ENCODE assay signal across 7 cellular contexts in the genomic region with DNA sequence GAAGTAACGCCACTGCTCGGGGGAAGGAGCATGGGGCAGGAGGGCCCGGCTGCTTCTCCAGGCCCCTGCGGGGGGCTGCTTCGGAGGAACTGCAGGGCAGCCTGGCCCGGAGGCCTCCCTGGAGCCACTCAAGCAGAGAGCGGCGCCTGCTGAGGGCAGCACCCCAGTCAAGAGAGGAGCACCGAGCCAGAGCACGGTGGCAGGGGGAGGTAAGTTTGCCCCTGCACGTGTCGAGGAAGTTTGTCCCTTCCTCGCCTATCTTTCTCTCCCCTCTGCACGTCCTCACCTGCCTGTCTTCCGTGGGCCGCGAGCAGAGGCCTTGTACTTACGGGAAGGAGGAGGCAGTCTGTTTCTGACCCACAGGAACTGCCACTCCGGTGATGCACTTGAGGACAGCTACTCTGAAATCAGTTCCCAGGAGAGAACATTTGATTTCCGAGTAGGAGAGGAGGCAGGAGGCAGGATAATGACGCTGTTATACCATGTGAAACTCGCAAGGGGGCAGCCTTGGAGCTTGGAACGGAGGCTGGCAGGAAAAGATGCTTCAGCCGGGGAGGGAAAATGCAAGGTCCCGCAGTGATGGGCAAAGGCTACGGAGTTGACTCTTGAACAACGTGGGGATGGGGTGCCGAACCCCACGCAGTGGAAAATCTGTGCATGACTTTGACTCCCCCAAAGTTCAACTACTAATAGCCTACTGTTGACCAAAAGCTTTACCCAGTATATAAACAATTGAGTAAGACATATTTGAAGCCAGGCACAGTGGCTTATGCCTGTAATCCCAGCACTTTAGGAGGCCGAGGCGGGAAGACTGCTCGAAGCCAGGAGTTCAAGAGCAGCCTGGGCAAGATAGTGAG. TPM values are rescaled to one million over a fixed set of nuclear protein-coding genes. Genes with fewer than 3 reads are reported as not detected.
DNase-seq lines count a peak whose midpoint lies in the region; ATAC-seq and TF ChIP-seq lines count a peak whose summit lies in the region.

No MANE protein-coding gene starts in this region.

- H3K4me3 Mint-ChIP-seq in T-helper 17 cell, result no peak overlapping the region

- H3K36me3 Mint-ChIP-seq in T-helper 17 cell (ENCODE audit: low read depth), result peaks cover 2% of the 10 kb centered on the region

- intact Hi-C loops in right cardiac atrium (cut with DNase I), result loop anchor here (2.0 to 10.0 kb wide), 6 partner anchors 112 to 142 kb away; partner anchors contain the start of gene KRTDAP (in 2 of the 4)

- WGBS in right cardiac atrium, result 28% methylated on average over 32 of the region's 32 CpGs

- TF ChIP-seq CTCF in GM12875 (IDR thresholded peaks at IDR 0.05; ENCODE audit: borderline replicate concordance, insufficient read depth, low read depth, low read length), result peak; percentile 78
- TF ChIP-seq CTCF in retinal pigment epithelial cell (conservative IDR thresholded peaks at IDR 0.05; ENCODE audit: low read depth, low read length), result peak; percentile 84

- H3K9me3 ChIP-seq in T-helper 17 cell (ENCODE audit: control insufficient read depth, low read length, poor library complexity, severe bottlenecking), result no peaks in the 10 kb centered on the region
- no peaks in the 10 kb centered on the region for H3K9me3 ChIP-seq in right cardiac atrium (ENCODE audit: control insufficient read depth, low read length)

- H3K4me3 ChIP-seq in GM12875 (ENCODE audit: low read depth, low read length) (no peak overlapping the region), right cardiac atrium (ENCODE audit: low read length) (no peak overlapping the region), retinal pigment epithelial cell (ENCODE audit: low read length) (no peak overlapping the region)

- ATAC-seq in T-helper 17 cell (peak; percentile 84), right cardiac atrium (peak; percentile 58 to 72), GM21367 (IDR thresholded peaks at IDR 0.05; ENCODE audit: unreplicated experiment) (no peak)

- no peaks in the 10 kb centered on the region for H3K27me3 ChIP-seq in right cardiac atrium (ENCODE audit: control insufficient read depth, insufficient read depth)

- no peak overlapping the region for H3K27ac ChIP-seq in right cardiac atrium (ENCODE audit: low read length)

- peaks cover 11% of the 10 kb centered on the region for H3K4me1 Mint-ChIP-seq in T-helper 17 cell

- DNase-seq in NCI-H1436 treated with DMSO at 0.1 percent for 48 hours (lab: John Stamatoyannopoulos, UW) (peak; percentile 22), T-helper 17 cell (peak; percentile 44 to 53 (median 48)), anterior cingulate cortex (lab: John Stamatoyannopoulos, UW) (peak in 51 of 58 donors; percentile 9 to 85 (median 48)), right cardiac atrium (peak; percentile 52 to 71 (median 68)), retinal pigment epithelial cell (ENCODE audit: low read depth) (peak; percentile 10)

- peaks cover 4% of the 10 kb centered on the region for H3K27me3 Mint-ChIP-seq in T-helper 17 cell

- H3K4me1 ChIP-seq in right cardiac atrium (ENCODE audit: control insufficient read depth, insufficient read depth, low read length), result no peaks in the 10 kb centered on the region

- H3K27ac Mint-ChIP-seq in T-helper 17 cell, result no peak overlapping the region

RNA-seq across cellular contexts. Expression of gene FFAR1, which starts 5.0 kb away (rescaled TPM):
- 1 to 10 TPM in 1 of 2 donors, not detected in 1; 1.4 TPM for total RNA-seq in T-helper 17 cell
- total RNA-seq in right cardiac atrium, result not detected
- polyA plus RNA-seq in right cardiac atrium, result not detected

RNA-seq across cellular contexts. Expression of gene FFAR3, which starts 5.6 kb away (rescaled TPM):
- total RNA-seq in T-helper 17 cell (under 1 TPM; 0.70 to 0.78 TPM), right cardiac atrium (under 1 TPM in 1 of 4 donors, not detected in 3; 0.31 TPM)
- 0.05 TPM for polyA plus RNA-seq in right cardiac atrium

RNA-seq across cellular contexts. Expression of gene GPR42, which starts 18.2 kb away (rescaled TPM):
- total RNA-seq in T-helper 17 cell, result under 1 TPM in 1 of 2 donors, not detected in 1; 0.20 TPM
- not detected for total RNA-seq in right cardiac atrium
- not detected for polyA plus RNA-seq in right cardiac atrium

RNA-seq across cellular contexts. Expression of gene CD22, which starts 23.7 kb away (rescaled TPM):
- total RNA-seq in T-helper 17 cell (10 to 100 TPM in 1 of 2 donors, 1 to 10 TPM in 1; 1.3 to 36.1 TPM), right cardiac atrium (under 1 TPM; 0.54 to 0.80 (median 0.72) TPM)
- 0.20 TPM for polyA plus RNA-seq in right cardiac atrium

Comparison
In these comparisons a context has a peak if more than half of its experiments do, and no peak if none do; other contexts are left out.
1. DNase-seq: peak in every context shown above with its lines; median percentile 68 in right cardiac atrium; 48 in T-helper 17 cell; 48 in anterior cingulate cortex; 22 in NCI-H1436 treated with DMSO at 0.1 percent for 48 hours; 10 in retinal pigment epithelial cell.